ENCODE assay signal across 1 cellular context in genomic region chr16:69967688-69968087, GRCh38. TPM values are rescaled to one million over a fixed set of nuclear protein-coding genes. Genes with fewer than 3 reads are reported as not detected.
"Had no signal": no experiment of that assay in that cellular context is flagged by ENCODE, and none has a peak within 500 bp of the region (broad histone marks: within the 10 kb centered on the region; RNA-seq: fewer than 3 reads in every experiment).

No MANE protein-coding gene starts in this region.

RNA-seq across cellular contexts. Expression of gene CLEC18A, which starts 16.6 kb away (rescaled TPM):
- total RNA-seq: occipital lobe had no signal
